In genomic region chr21:33238565-33239255, GRCh38 we compare ENCODE assay signal across 8 cellular contexts. TPM values are rescaled to one million over a fixed set of nuclear protein-coding genes. Genes with fewer than 3 reads are reported as not detected.
DNase-seq lines count a peak whose midpoint lies in the region; ATAC-seq and TF ChIP-seq lines count a peak whose summit lies in the region.

No MANE protein-coding gene starts in this region.

- in situ Hi-C loops in ACHN (cut with HindIII; ENCODE audit: low pct_ligation_motif_present, low pct_unique_long_range_greater_than_20kb, low sequenced_read_pairs), result no loop called here

- no peaks in the 10 kb centered on the region for H3K27me3 ChIP-seq in CD8-positive, alpha-beta memory T cell (ENCODE audit: insufficient read depth, low read length, poor library complexity, severe bottlenecking)

- peak overlapping the region; percentile 21 for H3K4me3 ChIP-seq in CD8-positive, alpha-beta memory T cell (ENCODE audit: low read length)

- CTCF ChIA-PET in CD8-positive, alpha-beta memory T cell (lab: Charles Lee), result interaction anchor here (0.6 to 1.6 kb wide), 4 partner anchors 13 to 88 kb away, joined by 3 to 5 read pairs (median 4); partner anchors contain the start of gene IFNAR1
- CTCF ChIA-PET in activated CD8-positive, alpha-beta T cell treated with anti-CD3 and anti-CD28 coated beads for 36 hours (lab: Charles Lee), result interaction anchor here (0.9 to 1.1 kb wide), 5 partner anchors 21 to 207 kb away, joined by 3 to 4 read pairs (median 3); partner anchors contain the start of gene IFNAR1

- DNase-seq in CD8-positive, alpha-beta memory T cell, result peak in 1 of 5 donors; percentile 16
- DNase-seq in activated CD8-positive, alpha-beta T cell treated with anti-CD3 and anti-CD28 coated beads for 36 hours, result peak; percentile 63
- DNase-seq in dedifferentiated amniotic fluid mesenchymal stem cell (ENCODE audit: extremely low spot score), result no peak
- DNase-seq in HUDEP-2 (lab: John Stamatoyannopoulos, UW; ENCODE audit: unreplicated experiment in 76 of 76), result no peak
- no peak for DNase-seq in ACHN
- DNase-seq in medulla oblongata (ENCODE audit: extremely low spot score), result no peak

- TF ChIP-seq CTCF in activated CD8-positive, alpha-beta T cell treated with anti-CD3 and anti-CD28 coated beads for 36 hours (IDR thresholded peaks at IDR 0.05), result no peak

- H3K4me3 Mint-ChIP-seq in CD8-positive, alpha-beta memory T cell, result peak overlapping the region; percentile 65 to 84 (median 66)
- peak overlapping the region; percentile 24 for H3K4me3 Mint-ChIP-seq in activated CD8-positive, alpha-beta T cell treated with anti-CD3 and anti-CD28 coated beads for 36 hours

- peaks cover 0 to 33% (median 7%) of the 10 kb centered on the region in 3 donors for H3K36me3 Mint-ChIP-seq in CD8-positive, alpha-beta memory T cell
- peaks cover 32% of the 10 kb centered on the region for H3K36me3 Mint-ChIP-seq in activated CD8-positive, alpha-beta T cell treated with anti-CD3 and anti-CD28 coated beads for 36 hours (ENCODE audit: low read depth)

- no peaks in the 10 kb centered on the region for H3K9me3 Mint-ChIP-seq in CD8-positive, alpha-beta memory T cell
- no peaks in the 10 kb centered on the region for H3K9me3 Mint-ChIP-seq in activated CD8-positive, alpha-beta T cell treated with anti-CD3 and anti-CD28 coated beads for 36 hours

- peak overlapping the region; percentile 71 to 97 (median 87) for H3K27ac Mint-ChIP-seq in CD8-positive, alpha-beta memory T cell
- peak overlapping the region; percentile 92 for H3K27ac Mint-ChIP-seq in activated CD8-positive, alpha-beta T cell treated with anti-CD3 and anti-CD28 coated beads for 36 hours

- POLR2A ChIA-PET in CD8-positive, alpha-beta memory T cell (lab: Charles Lee), result interaction anchor here (1.1 to 2.2 kb wide), 4 partner anchors 9 to 86 kb away, joined by 4 to 11 read pairs (median 6); partner anchors contain the start of genes IFNAR1, IFNAR2 and IL10RB
- POLR2A ChIA-PET in activated CD8-positive, alpha-beta T cell treated with anti-CD3 and anti-CD28 coated beads for 36 hours (lab: Charles Lee), result interaction anchor here (0.9 to 2.2 kb wide), 7 partner anchors 10 to 116 kb away, joined by 3 to 7 read pairs (median 3); partner anchors contain the start of gene IFNAR2

- no peaks in the 10 kb centered on the region for H3K9me3 ChIP-seq in CD8-positive, alpha-beta memory T cell (ENCODE audit: low read length)

- ATAC-seq in GM19372 (IDR thresholded peaks at IDR 0.05; ENCODE audit: low read depth, unreplicated experiment), result peak; percentile 77
- peak; percentile 86 for ATAC-seq in HG03175 (IDR thresholded peaks at IDR 0.05; ENCODE audit: unreplicated experiment)
- ATAC-seq in activated CD8-positive, alpha-beta T cell treated with anti-CD3 and anti-CD28 coated beads for 36 hours, result peak; percentile 61

- H3K36me3 ChIP-seq in CD8-positive, alpha-beta memory T cell (ENCODE audit: insufficient read depth, low read length), result no peaks in the 10 kb centered on the region

- peaks cover 84 to 90% (median 88%) of the 10 kb centered on the region in 3 donors for H3K4me1 Mint-ChIP-seq in CD8-positive, alpha-beta memory T cell
- peaks cover 79% of the 10 kb centered on the region for H3K4me1 Mint-ChIP-seq in activated CD8-positive, alpha-beta T cell treated with anti-CD3 and anti-CD28 coated beads for 36 hours (ENCODE audit: low read depth)

- intact Hi-C loops in activated CD8-positive, alpha-beta T cell treated with anti-CD3 and anti-CD28 coated beads for 36 hours (cut with micrococcal nuclease), result loop anchor here (5.0 kb wide), 1 partner anchor 144 kb away; no protein-coding TSS in a partner anchor

- no peaks in the 10 kb centered on the region for H3K27me3 Mint-ChIP-seq in CD8-positive, alpha-beta memory T cell
- H3K27me3 Mint-ChIP-seq in activated CD8-positive, alpha-beta T cell treated with anti-CD3 and anti-CD28 coated beads for 36 hours, result no peaks in the 10 kb centered on the region

- no peak overlapping the region for H3K27ac ChIP-seq in CD8-positive, alpha-beta memory T cell (ENCODE audit: low read depth, low read length)

- H3K4me1 ChIP-seq in CD8-positive, alpha-beta memory T cell (ENCODE audit: insufficient read depth, low read length), result peaks cover 88% of the 10 kb centered on the region

RNA-seq across cellular contexts. Expression of gene IFNAR2, which starts 9.0 kb away (rescaled TPM):
- 10 to 100 TPM; 23.4 to 26.4 TPM for total RNA-seq in CD8-positive, alpha-beta memory T cell
- 85.3 TPM for polyA plus RNA-seq in CD8-positive, alpha-beta memory T cell
- 10 to 100 TPM; 34.3 to 38.6 TPM for total RNA-seq in activated CD8-positive, alpha-beta T cell treated with anti-CD3 and anti-CD28 coated beads for 36 hours

RNA-seq across cellular contexts. Expression of gene IL10RB, which starts 27.5 kb away (rescaled TPM):
- total RNA-seq in CD8-positive, alpha-beta memory T cell, result 10 to 100 TPM; 23.4 to 25.3 TPM
- polyA plus RNA-seq in CD8-positive, alpha-beta memory T cell, result 51.4 TPM
- total RNA-seq in activated CD8-positive, alpha-beta T cell treated with anti-CD3 and anti-CD28 coated beads for 36 hours, result 10 to 100 TPM; 25.0 to 30.5 TPM
